ENCODE assay signal across 9 cellular contexts in genomic region chr22:20532256-20532993, GRCh38. TPM values are rescaled to one million over a fixed set of nuclear protein-coding genes. Genes with fewer than 3 reads are reported as not detected.
DNase-seq lines count a peak whose midpoint lies in the region; ATAC-seq, FAIRE-seq and TF ChIP-seq lines count a peak whose summit lies in the region.
"Had no signal": no experiment of that assay in that cellular context is flagged by ENCODE, and none has a peak within 500 bp of the region (broad histone marks: within the 10 kb centered on the region; RNA-seq: fewer than 3 reads in every experiment).

No MANE protein-coding gene starts in this region.

- TF ChIP-seq POLR2A in gastroesophageal sphincter (IDR thresholded peaks at IDR 0.05) (no peak), gastrocnemius medialis (IDR thresholded peaks at IDR 0.05) (no peak)

- peak overlapping the region in 3 of 4 donors; percentile 70 to 87 (median 74) for H3K27ac ChIP-seq in gastroesophageal sphincter
- peak overlapping the region; percentile 85 to 92 (median 89) for H3K27ac ChIP-seq in gastrocnemius medialis
- H3K27ac ChIP-seq in effector memory CD4-positive, alpha-beta T cell (ENCODE audit: insufficient read depth, low read length, poor library complexity, severe bottlenecking), result no peak overlapping the region

- peak overlapping the region; percentile 1 for H3K27ac Mint-ChIP-seq in activated CD4-positive, alpha-beta memory T cell treated with anti-CD3 and anti-CD28 coated beads for 36 hours

- H3K9me3 Mint-ChIP-seq in activated CD4-positive, alpha-beta memory T cell treated with anti-CD3 and anti-CD28 coated beads for 36 hours, result no peaks in the 10 kb centered on the region
- H3K9me3 Mint-ChIP-seq: IgD-negative memory B cell had no signal

- POLR2A ChIA-PET in activated CD4-positive, alpha-beta memory T cell treated with anti-CD3 and anti-CD28 coated beads for 36 hours (lab: Charles Lee), result interaction anchor here (1.0 to 2.6 kb wide), 2 partner anchors 17 to 24 kb away, joined by 4 to 11 read pairs; partner anchors contain the start of gene MED15

- DNase-seq in Daoy (ENCODE audit: low read depth) (peak; percentile 27), gastrocnemius medialis (no peak), GM19239 (ENCODE audit: insufficient read length, low spot score) (no peak)
- DNase-seq in activated CD4-positive, alpha-beta memory T cell treated with anti-CD3 and anti-CD28 coated beads for 36 hours, result no peak
- no peak for DNase-seq in effector memory CD4-positive, alpha-beta T cell

- intact Hi-C loops in activated CD4-positive, alpha-beta memory T cell treated with anti-CD3 and anti-CD28 coated beads for 36 hours (cut with micrococcal nuclease), result no loop called here
- intact Hi-C loops in gastrocnemius medialis (cut with DNase I; ENCODE audit: low total_unique reads), result loop anchor here (2.0 kb wide), 1 partner anchor 18 kb away; no protein-coding TSS in a partner anchor

- 56% methylated on average over 3 of the region's 10 CpGs; no CpG with 5 or more reads in 1 of the 2 donors for WGBS in gastroesophageal sphincter (ENCODE audit: low coverage in 1 of 2), 2 donors

- peaks cover 18% of the 10 kb centered on the region for H3K36me3 Mint-ChIP-seq in activated CD4-positive, alpha-beta memory T cell treated with anti-CD3 and anti-CD28 coated beads for 36 hours

- no peak for FAIRE-seq in GM19239 (lab: Jason Lieb, UNC)

- no peaks in the 10 kb centered on the region for H3K9me3 ChIP-seq in gastroesophageal sphincter
- H3K9me3 ChIP-seq in gastrocnemius medialis, result no peaks in the 10 kb centered on the region
- H3K9me3 ChIP-seq in effector memory CD4-positive, alpha-beta T cell (ENCODE audit: control insufficient read depth, low read length), result no peaks in the 10 kb centered on the region

- H3K4me1 Mint-ChIP-seq in activated CD4-positive, alpha-beta memory T cell treated with anti-CD3 and anti-CD28 coated beads for 36 hours (ENCODE audit: low read depth), result peaks cover 61% of the 10 kb centered on the region

- ATAC-seq in gastroesophageal sphincter, result no peak
- ATAC-seq in gastrocnemius medialis, result no peak
- ATAC-seq in HG03439 (IDR thresholded peaks at IDR 0.05; ENCODE audit: unreplicated experiment), result no peak
- ATAC-seq in GM21381 (IDR thresholded peaks at IDR 0.05; ENCODE audit: unreplicated experiment), result no peak

- H3K4me3 Mint-ChIP-seq in activated CD4-positive, alpha-beta memory T cell treated with anti-CD3 and anti-CD28 coated beads for 36 hours, result no peak overlapping the region

- in situ Hi-C loops in gastrocnemius medialis (cut with MboI; ENCODE audit: low sequenced_read_pairs in 4 of 4), result no loop called here

- TF ChIP-seq CTCF in gastroesophageal sphincter (IDR thresholded peaks at IDR 0.05), result no peak
- TF ChIP-seq CTCF in gastrocnemius medialis (IDR thresholded peaks at IDR 0.05 in 4 of 5, conservative IDR thresholded peaks at IDR 0.05 in 1 of 5), result no peak

- no peaks in the 10 kb centered on the region for H3K27me3 Mint-ChIP-seq in activated CD4-positive, alpha-beta memory T cell treated with anti-CD3 and anti-CD28 coated beads for 36 hours
- H3K27me3 Mint-ChIP-seq: IgD-negative memory B cell had no signal

- H3K4me3 ChIP-seq in gastroesophageal sphincter, result no peak overlapping the region
- no peak overlapping the region for H3K4me3 ChIP-seq in gastrocnemius medialis
- H3K4me3 ChIP-seq in effector memory CD4-positive, alpha-beta T cell (ENCODE audit: insufficient read depth, low read depth, low read length, poor library complexity, severe bottlenecking), result no peak overlapping the region

- CTCF ChIA-PET in activated CD4-positive, alpha-beta memory T cell treated with anti-CD3 and anti-CD28 coated beads for 36 hours (lab: Charles Lee), result interaction anchor here (0.5 to 2.0 kb wide), 7 partner anchors 9 to 155 kb away, joined by 3 to 6 read pairs (median 5); partner anchors contain the start of gene MED15

- H3K36me3 ChIP-seq in gastroesophageal sphincter, result peaks cover 0 to 28% of the 10 kb centered on the region in 2 donors
- peaks cover 0 to 8% of the 10 kb centered on the region in 2 donors for H3K36me3 ChIP-seq in gastrocnemius medialis
- H3K36me3 ChIP-seq in effector memory CD4-positive, alpha-beta T cell (ENCODE audit: control insufficient read depth, insufficient read depth, low read length), result peaks cover 24% of the 10 kb centered on the region

- H3K4me1 ChIP-seq in gastroesophageal sphincter, result peaks cover 4 to 82% (median 39%) of the 10 kb centered on the region in 3 donors
- H3K4me1 ChIP-seq in gastrocnemius medialis, result peaks cover 46 to 52% of the 10 kb centered on the region in 2 donors
- peaks cover 26% of the 10 kb centered on the region for H3K4me1 ChIP-seq in effector memory CD4-positive, alpha-beta T cell (ENCODE audit: control insufficient read depth, insufficient read depth, low read length, poor library complexity, severe bottlenecking)

- no peaks in the 10 kb centered on the region for H3K27me3 ChIP-seq in gastroesophageal sphincter
- no peaks in the 10 kb centered on the region for H3K27me3 ChIP-seq in gastrocnemius medialis
- no peaks in the 10 kb centered on the region for H3K27me3 ChIP-seq in effector memory CD4-positive, alpha-beta T cell (replicated peaks; ENCODE audit: control insufficient read depth, insufficient read depth, low read length, poor library complexity, severe bottlenecking)

- no peak for TF ChIP-seq EP300 in gastroesophageal sphincter (IDR thresholded peaks at IDR 0.05)

RNA-seq across cellular contexts. Expression of gene MED15, which starts 25.0 kb away (rescaled TPM):
- total RNA-seq in Daoy (2014; rRNA removed; shearing (Covaris generic)), result 23.4 and 24.5 TPM in 2 replicates
- total RNA-seq in activated CD4-positive, alpha-beta memory T cell treated with anti-CD3 and anti-CD28 coated beads for 36 hours, result 10 to 100 TPM; 93.3 to 97.4 TPM
- total RNA-seq in gastroesophageal sphincter (10 to 100 TPM; 30.6 to 62.3 (median 54.3) TPM), gastrocnemius medialis (10 to 100 TPM; 37.5 to 69.4 (median 52.7) TPM)

RNA-seq across cellular contexts. Expression of gene KLHL22, which starts 36.8 kb away (rescaled TPM):
- 7.4 and 31.1 TPM in 2 replicates for total RNA-seq in Daoy (2014; rRNA removed; shearing (Covaris generic))
- 10 to 100 TPM; 23.3 to 25.5 TPM for total RNA-seq in activated CD4-positive, alpha-beta memory T cell treated with anti-CD3 and anti-CD28 coated beads for 36 hours
- total RNA-seq in gastroesophageal sphincter (10 to 100 TPM; 25.0 to 44.5 (median 33.9) TPM), gastrocnemius medialis (10 to 100 TPM; 24.1 to 32.2 (median 28.4) TPM)
